In genomic region chr4:103162176-103162575, GRCh38 we compare ENCODE assay signal across 24 cellular contexts. TPM values are rescaled to one million over a fixed set of nuclear protein-coding genes. Genes with fewer than 3 reads are reported as not detected.
DNase-seq lines count a peak whose midpoint lies in the region; ATAC-seq, FAIRE-seq and TF ChIP-seq lines count a peak whose summit lies in the region.
"Had no signal": no experiment of that assay in that cellular context is flagged by ENCODE, and none has a peak within 500 bp of the region (broad histone marks: within the 10 kb centered on the region; RNA-seq: fewer than 3 reads in every experiment).

No MANE protein-coding gene starts in this region.

- H3K36me3 ChIP-seq in HepG2 (replicated peaks in 1 of 2; ENCODE audit: control insufficient read depth in 1 of 2, insufficient read depth in 2 of 2, low read length in 2 of 2): peaks cover 2 to 11% of the 10 kb centered on the region in 2 experiments; a peak in 3 of 5 replicates
- H3K36me3 ChIP-seq in right lobe of liver: no peaks in the 10 kb centered on the region
- peaks cover 16 to 49% of the 10 kb centered on the region in 2 experiments for H3K36me3 ChIP-seq in HEK293 (ENCODE audit: control insufficient read depth in 2 of 2, insufficient read depth in 1 of 2, low read length in 2 of 2)
- H3K36me3 ChIP-seq in K562 (ENCODE audit: control insufficient read depth, insufficient read depth, low read length): peaks cover 56% of the 10 kb centered on the region
- no peaks in the 10 kb centered on the region for H3K36me3 ChIP-seq in smooth muscle cell (ENCODE audit: low read depth)

- H3K4me3 Mint-ChIP-seq in osteocyte (ENCODE audit: unreplicated experiment): no peak overlapping the region
- H3K4me3 Mint-ChIP-seq: CD14-positive monocyte; CD4-positive, alpha-beta memory T cell; CD4-positive, CD25-positive, alpha-beta regulatory T cell; CD8-positive, alpha-beta memory T cell had no signal

- POLR2A ChIA-PET in HepG2 (lab: Yijun Ruan, JAX): no interaction called here
- POLR2A ChIA-PET in HEK293 (lab: Yijun Ruan, JAX): no interaction called here
- POLR2A ChIA-PET in K562 (lab: Yijun Ruan, JAX): interaction anchor here (1.0 kb wide), 1 partner anchor 18 kb away, joined by 3 read pairs; no protein-coding TSS in a partner anchor

- H2AFZ ChIP-seq in HepG2 (ENCODE audit: low read length) (no peak overlapping the region), K562 (ENCODE audit: low read depth, low read length) (no peak overlapping the region), smooth muscle cell (ENCODE audit: low read depth) (no peak overlapping the region)

- no peak for TF ChIP-seq CTCF in HepG2 (CRISPR knock-in tag; IDR thresholded peaks at IDR 0.05)
- TF ChIP-seq CTCF in right lobe of liver (IDR thresholded peaks at IDR 0.05): no peak
- TF ChIP-seq CTCF in HEK293 (tag by site-specific recombination; IDR thresholded peaks at IDR 0.05): no peak
- no peak for TF ChIP-seq CTCF in K562 (IDR thresholded peaks at IDR 0.05 in 2 of 3, conservative IDR thresholded peaks at IDR 0.05 in 1 of 3; ENCODE audit: insufficient read depth in 2 of 3, low read depth in 1 of 3, low read length in 3 of 3)
- no peak for TF ChIP-seq CTCF in osteocyte (IDR thresholded peaks at IDR 0.05)
- TF ChIP-seq CTCF in smooth muscle cell (IDR thresholded peaks at IDR 0.05; ENCODE audit: borderline replicate concordance, insufficient read depth, poor library complexity, severe bottlenecking): no peak

- TF ChIP-seq RAD21 in HepG2 (CRISPR knock-in tag; IDR thresholded peaks at IDR 0.05) (no peak), K562 (CRISPR knock-in tag; conservative IDR thresholded peaks at IDR 0.05 in 1 of 2, IDR thresholded peaks at IDR 0.05 in 1 of 2) (no peak)

- BruUV-seq in HepG2 (replicated peaks; lab: Mats Ljungman, UMichigan): no TSS peak
- no TSS peak for BruUV-seq in K562 (replicated peaks; lab: Mats Ljungman, UMichigan)

- peak overlapping the region; percentile 52 for H3K27ac Mint-ChIP-seq in osteocyte (ENCODE audit: unreplicated experiment)
- H3K27ac Mint-ChIP-seq: CD14-positive monocyte; CD4-positive, alpha-beta memory T cell; CD4-positive, CD25-positive, alpha-beta regulatory T cell; CD8-positive, alpha-beta memory T cell had no signal

- H3K4me2 ChIP-seq in HepG2 (ENCODE audit: low read depth, low read length): no peak overlapping the region
- H3K4me2 ChIP-seq in K562 (ENCODE audit: insufficient read depth, low read length): no peak overlapping the region
- no peak overlapping the region for H3K4me2 ChIP-seq in smooth muscle cell
- H3K4me2 ChIP-seq: BLaER1 had no signal

- no peaks in the 10 kb centered on the region for H3F3A ChIP-seq in smooth muscle cell (ENCODE audit: low read depth)

- TF ChIP-seq EP300 in HepG2 (IDR thresholded peaks at IDR 0.05; ENCODE audit: low read depth in 2 of 2, low read length in 2 of 2) (no peak), HepG2 (CRISPR knock-in tag; IDR thresholded peaks at IDR 0.05; ENCODE audit: borderline replicate concordance) (no peak), K562 (IDR thresholded peaks at IDR 0.05; ENCODE audit: low read length) (no peak)

- H4K20me1 ChIP-seq in HepG2 (ENCODE audit: insufficient read depth, low read length): no peaks in the 10 kb centered on the region
- no peaks in the 10 kb centered on the region for H4K20me1 ChIP-seq in K562 (replicated peaks; ENCODE audit: control insufficient read depth, insufficient read depth, low read length)
- H4K20me1 ChIP-seq in smooth muscle cell (ENCODE audit: low read depth): no peaks in the 10 kb centered on the region
- H4K20me1 ChIP-seq: BLaER1 had no signal

- in situ Hi-C loops in HepG2 (cut with HindIII; ENCODE audit: extremely low pct_ligation_motif_present, low pct_unique_long_range_greater_than_20kb): no loop called here
- in situ Hi-C loops in K562 (cut with MboI): no loop called here

- no peaks in the 10 kb centered on the region for H3K9me3 Mint-ChIP-seq in osteocyte (ENCODE audit: unreplicated experiment)
- H3K9me3 Mint-ChIP-seq: CD14-positive monocyte; CD4-positive, alpha-beta memory T cell had no signal

- no peak overlapping the region for H3K9ac ChIP-seq in HepG2 (ENCODE audit: insufficient read depth, low read depth, low read length)
- no peak overlapping the region for H3K9ac ChIP-seq in K562 (ENCODE audit: insufficient read depth in 1 of 2, low read depth in 2 of 2, low read length in 2 of 2)
- no peak overlapping the region for H3K9ac ChIP-seq in smooth muscle cell (ENCODE audit: low read depth)
- H3K9ac ChIP-seq: BLaER1 had no signal

- FAIRE-seq in HepG2 (lab: Jason Lieb, UNC): no peak
- FAIRE-seq in K562 (lab: Jason Lieb, UNC): no peak
- FAIRE-seq: D721Med, GM12891, GM19239 had no signal

- no peak for ATAC-seq in HepG2
- ATAC-seq in right lobe of liver: no peak
- no peak for ATAC-seq in K562
- ATAC-seq in HG03175 (IDR thresholded peaks at IDR 0.05; ENCODE audit: unreplicated experiment): no peak

- H3K4me1 ChIP-seq in HepG2 (ENCODE audit: insufficient read depth, low read length): no peaks in the 10 kb centered on the region
- no peaks in the 10 kb centered on the region for H3K4me1 ChIP-seq in right lobe of liver
- no peaks in the 10 kb centered on the region for H3K4me1 ChIP-seq in HEK293 (ENCODE audit: control insufficient read depth, insufficient read depth, low read length)
- H3K4me1 ChIP-seq in K562 (replicated peaks in 1 of 2; ENCODE audit: control insufficient read depth in 2 of 2, insufficient read depth in 2 of 2, low read length in 2 of 2): no peaks in the 10 kb centered on the region
- H3K4me1 ChIP-seq in smooth muscle cell (ENCODE audit: low read depth): no peaks in the 10 kb centered on the region
- H3K4me1 ChIP-seq: BE2C, BLaER1, Caco-2 had no signal

- intact Hi-C loops in HepG2 (cut with micrococcal nuclease; ENCODE audit: unreplicated experiment) (no loop called here), right lobe of liver (cut with DNase I) (no loop called here), K562 (cut with micrococcal nuclease) (no loop called here)

- H3K4me1 Mint-ChIP-seq in osteocyte (ENCODE audit: unreplicated experiment): peaks cover 11% of the 10 kb centered on the region

- H3K36me3 Mint-ChIP-seq in osteocyte (ENCODE audit: unreplicated experiment): peaks cover 6% of the 10 kb centered on the region
- H3K36me3 Mint-ChIP-seq: CD4-positive, alpha-beta memory T cell; CD4-positive, CD25-positive, alpha-beta regulatory T cell had no signal

- H3K79me2 ChIP-seq in HepG2 (ENCODE audit: insufficient read depth, low read length) (no peaks in the 10 kb centered on the region), K562 (ENCODE audit: control insufficient read depth, insufficient read depth, low read length) (no peaks in the 10 kb centered on the region), smooth muscle cell (ENCODE audit: low read depth) (no peaks in the 10 kb centered on the region)

- H3K9me1 ChIP-seq in K562 (ENCODE audit: control insufficient read depth, insufficient read depth, low read length): no peaks in the 10 kb centered on the region

- H3K27ac ChIP-seq in HepG2 (ENCODE audit: extremely low read length, insufficient read depth, low read length) (no peak overlapping the region), right lobe of liver (no peak overlapping the region), HEK293 (ENCODE audit: extremely low read depth, low read depth, low read length) (no peak overlapping the region), K562 (ENCODE audit: extremely low read depth, low read depth, low read length) (no peak overlapping the region), smooth muscle cell (ENCODE audit: low read depth) (no peak overlapping the region)
- H3K27ac ChIP-seq: BLaER1 had no signal

- DNase-seq in HepG2 (ENCODE audit: low spot score) (no peak), right lobe of liver (no peak), K562 (ENCODE audit: extremely low read depth in 1 of 4, low spot score in 3 of 4) (no peak), osteocyte (ENCODE audit: extremely low spot score, unreplicated experiment) (no peak), smooth muscle cell (lab: John Stamatoyannopoulos, UW; ENCODE audit: unreplicated experiment) (no peak), nucleus accumbens (lab: John Stamatoyannopoulos, UW) (no peak)
- DNase-seq: 8988T; ACHN; BE2C; C1 segment of cervical spinal cord; Caco-2; Calu3; CD4-positive, alpha-beta memory T cell; CD4-positive, CD25-positive, alpha-beta regulatory T cell; CD8-positive, alpha-beta memory T cell; DMS79 treated with DMSO at 0.1 percent for 48 hours; GDM1 had no signal

- no peaks in the 10 kb centered on the region for H3K9me3 ChIP-seq in HepG2 (ENCODE audit: low read length)
- H3K9me3 ChIP-seq in right lobe of liver: no peaks in the 10 kb centered on the region
- no peaks in the 10 kb centered on the region for H3K9me3 ChIP-seq in HEK293 (ENCODE audit: control insufficient read depth, insufficient read depth, low read depth, low read length)
- H3K9me3 ChIP-seq in K562 (replicated peaks; ENCODE audit: control insufficient read depth, insufficient read depth, low read depth, low read length): no peaks in the 10 kb centered on the region
- no peaks in the 10 kb centered on the region for H3K9me3 ChIP-seq in smooth muscle cell (replicated peaks; ENCODE audit: low read depth)
- H3K9me3 ChIP-seq: BE2C, BLaER1, Caco-2 had no signal

- 88% methylated on average over 2 of the region's 2 CpGs for WGBS in HepG2 (ENCODE audit: low lambda C conversion rate)
- WGBS in right lobe of liver (ENCODE audit: insufficient coverage, low coverage, low lambda C conversion rate, missing lambda C conversion rate): 96% methylated on average over 2 of the region's 2 CpGs
- 52% methylated on average over 2 of the region's 2 CpGs for WGBS in K562 (ENCODE audit: insufficient coverage, low coverage, missing lambda C conversion rate)
- WGBS in smooth muscle cell (ENCODE audit: low lambda C conversion rate): 88% methylated on average over 2 of the region's 2 CpGs

- no peaks in the 10 kb centered on the region for H3K27me3 Mint-ChIP-seq in osteocyte (ENCODE audit: unreplicated experiment)
- H3K27me3 Mint-ChIP-seq: CD4-positive, alpha-beta memory T cell; CD4-positive, CD25-positive, alpha-beta regulatory T cell had no signal

- H3K4me3 ChIP-seq in HepG2 (replicated peaks in 1 of 3; ENCODE audit: insufficient read depth in 1 of 3, low read depth in 2 of 3, low read length in 3 of 3) (no peak overlapping the region), right lobe of liver (no peak overlapping the region), HEK293 (ENCODE audit: low read depth, low read length) (no peak overlapping the region), K562 (no peak overlapping the region), smooth muscle cell (no peak overlapping the region)
- H3K4me3 ChIP-seq: BLaER1 had no signal

- H3K27me3 ChIP-seq in HepG2 (ENCODE audit: control insufficient read depth in 1 of 2, insufficient read depth in 2 of 2, low read length in 2 of 2) (no peaks in the 10 kb centered on the region), right lobe of liver (no peaks in the 10 kb centered on the region), K562 (ENCODE audit: control insufficient read depth in 2 of 2, insufficient read depth in 2 of 2, low read length in 2 of 2) (no peaks in the 10 kb centered on the region), smooth muscle cell (ENCODE audit: low read depth) (no peaks in the 10 kb centered on the region)
- H3K27me3 ChIP-seq: BE2C, BLaER1 had no signal

- CTCF ChIA-PET in HepG2 (lab: Yijun Ruan, JAX; ENCODE audit: low intra/inter-chr PET ratio, low total read pairs) (no interaction called here), HEK293 (lab: Yijun Ruan, JAX) (no interaction called here), K562 (lab: Yijun Ruan, JAX; ENCODE audit: low intra/inter-chr PET ratio) (no interaction called here)

- TF ChIP-seq POLR2A in HepG2 (IDR thresholded peaks at IDR 0.05; ENCODE audit: insufficient read depth in 1 of 2, low read depth in 2 of 2, low read length in 2 of 2): no peak
- TF ChIP-seq POLR2A in right lobe of liver (IDR thresholded peaks at IDR 0.05): no peak
- no peak for TF ChIP-seq POLR2A in K562 (conservative IDR thresholded peaks at IDR 0.05)

RNA-seq across cellular contexts. Expression of gene CENPE, which starts 36.0 kb away (rescaled TPM):
- total RNA-seq in HepG2 (2016; rRNA removed; fragmentation: Illumina TruSeq; extraction: Trizol): 19.8 and 38.0 TPM in 2 replicates
- 1.2 and 1.5 TPM in 2 replicates for total RNA-seq in HepG2 (2016; cell fraction: cytosol; rRNA removed; fragmentation: Illumina TruSeq; extraction: Trizol; ENCODE audit: low read depth)
- 17.1 and 31.3 TPM in 2 replicates for total RNA-seq in HepG2 (2016; cell fraction: insoluble cytoplasmic fraction; rRNA removed; fragmentation: Illumina TruSeq; extraction: Trizol)
- total RNA-seq in HepG2 (2016; cell fraction: membrane; rRNA removed; fragmentation: Illumina TruSeq; extraction: Trizol): 3.9 and 4.1 TPM in 2 replicates
- total RNA-seq in HepG2 (2016; cell fraction: nucleus; rRNA removed; fragmentation: Illumina TruSeq; extraction: Trizol): 39.1 and 41.0 TPM in 2 replicates
- polyA plus RNA-seq in HepG2 (2011; rRNA removed): 1.1 and 2.1 TPM in 2 replicates
- 0.63 and 0.66 TPM in 2 replicates for polyA plus RNA-seq in HepG2 (2011; cell fraction: cytosol; rRNA removed)
- polyA plus RNA-seq in HepG2 (2011; cell fraction: nucleus; rRNA removed): 1.4 and 2.0 TPM in 2 replicates
- 1.9 and 5.7 TPM in 2 replicates for polyA plus RNA-seq in HepG2 (2012)
- 0.17 and 0.21 TPM in 2 replicates for polyA plus RNA-seq in HepG2 (2016; cell fraction: cytosol; fragmentation: Illumina TruSeq; extraction: Trizol; ENCODE audit: low read depth)
- 13.6 and 16.1 TPM in 2 replicates for polyA plus RNA-seq in HepG2 (2016; cell fraction: insoluble cytoplasmic fraction; fragmentation: Illumina TruSeq; extraction: Trizol; ENCODE audit: low read depth)
- polyA plus RNA-seq in HepG2 (2016; cell fraction: membrane; fragmentation: Illumina TruSeq; extraction: Trizol; ENCODE audit: low read depth): 0.65 and 0.90 TPM in 2 replicates
- 23.5 and 24.3 TPM in 2 replicates for polyA plus RNA-seq in HepG2 (2016; cell fraction: nucleus; fragmentation: Illumina TruSeq; extraction: Trizol; ENCODE audit: insufficient read depth, low read depth)
- 3.1 and 4.2 TPM in 2 replicates for polyA minus RNA-seq in HepG2 (2011; rRNA and poly(A)+ RNA removed; ENCODE audit: low replicate concordance)
- 2.8 and 4.2 TPM in 2 replicates for polyA minus RNA-seq in HepG2 (2011; cell fraction: cytosol; rRNA and poly(A)+ RNA removed)
- polyA minus RNA-seq in HepG2 (2011; cell fraction: nucleus; rRNA and poly(A)+ RNA removed): 20.9 and 24.8 TPM in 2 replicates
- 1 to 10 TPM in 2 of 6 experiments, under 1 TPM in 3, not detected in 1; 0.63 to 1.7 (median 0.93) TPM for total RNA-seq in right lobe of liver
- total RNA-seq in K562 (2011; cell fraction: chromatin; rRNA removed; ENCODE audit: low replicate concordance): 23.9 and 124 TPM in 2 replicates
- 7.5 and 10.0 TPM in 2 replicates for total RNA-seq in K562 (2011; cell fraction: nucleolus; rRNA removed)
- 32.5 and 49.3 TPM in 2 replicates for total RNA-seq in K562 (2011; cell fraction: nucleoplasm; rRNA removed)
- total RNA-seq in K562 (2014; rRNA removed): 25.7 and 27.4 TPM in 2 replicates
- 53.2 and 63.2 TPM in 2 replicates for total RNA-seq in K562 (2014; rRNA removed; fragmentation: Illumina TruSeq; extraction: Trizol)
- 43.8 and 50.5 TPM in 2 replicates for total RNA-seq in K562 (2015; rRNA removed; fragmentation: Illumina TruSeq; extraction: Trizol)
- total RNA-seq in K562 (2021): 36.7 and 38.8 TPM in 2 replicates
- polyA plus RNA-seq in K562 (2011; rRNA removed): 15.8 and 21.7 TPM in 2 replicates
- polyA plus RNA-seq in K562 (2011; cell fraction: cytosol; rRNA removed): 1.1 and 2.9 TPM in 2 replicates
- polyA plus RNA-seq in K562 (2011; cell fraction: nucleus; rRNA removed): 9.8 and 17.8 TPM in 2 replicates
- polyA plus RNA-seq in K562 (2012): 15.9 and 22.1 TPM in 2 replicates
- polyA plus RNA-seq in K562 (2014; fragmentation: Illumina TruSeq; extraction: Trizol): 27.2 and 33.6 TPM in 2 replicates
- 10 to 100 TPM in 1 of 2 experiments, 1 to 10 TPM in 1; 9.9 to 16.7 TPM for polyA plus RNA-seq in K562 (2014; fragmentation: Nextera tagmentation; extraction: Ambion mirVana)
- 21.6 and 25.3 TPM in 2 replicates for polyA plus RNA-seq in K562 (2014; rRNA removed)
- 58.4 and 78.6 TPM in 2 replicates for polyA minus RNA-seq in K562 (2011; rRNA and poly(A)+ RNA removed)
- polyA minus RNA-seq in K562 (2011; cell fraction: cytosol; rRNA and poly(A)+ RNA removed): 9.4 and 11.5 TPM in 2 replicates
- 40.3 and 62.6 TPM in 2 replicates for polyA minus RNA-seq in K562 (2011; cell fraction: nucleus; rRNA and poly(A)+ RNA removed)
- total RNA-seq in osteocyte: 5.7 and 6.9 TPM in 2 replicates
- total RNA-seq in smooth muscle cell: 5.6 and 6.9 TPM in 2 replicates
- polyA plus RNA-seq in smooth muscle cell: 2.4 and 4.6 TPM in 2 replicates
